Comparison of ENCODE assay signal across 14 cellular contexts in genomic region chr2:127619191-127619590, GRCh38. TPM values are rescaled to one million over a fixed set of nuclear protein-coding genes. Genes with fewer than 3 reads are reported as not detected.
"Had no signal": no experiment of that assay in that cellular context is flagged by ENCODE, and none has a peak within 500 bp of the region (broad histone marks: within the 10 kb centered on the region; RNA-seq: fewer than 3 reads in every experiment).

No MANE protein-coding gene starts in this region.

- H3K4me3 Mint-ChIP-seq: activated CD8-positive, alpha-beta T cell treated with anti-CD3 and anti-CD28 coated beads, Interleukin-2, amount 10 ng/mL, durations not matched to agents 7 days and 5 days had no signal

- H3K4me3 ChIP-seq: adrenal gland, heart right ventricle, left ventricle myocardium inferior, thyroid gland had no signal

- H3K9me3 ChIP-seq: adrenal gland, heart right ventricle, left ventricle myocardium inferior, thyroid gland had no signal

- H3K27ac Mint-ChIP-seq: activated CD8-positive, alpha-beta T cell treated with anti-CD3 and anti-CD28 coated beads, Interleukin-2, amount 10 ng/mL, durations not matched to agents 7 days and 5 days had no signal

- H3K27me3 ChIP-seq: adrenal gland, thyroid gland had no signal

- H3K36me3 ChIP-seq: adrenal gland, heart right ventricle, left ventricle myocardium inferior, thyroid gland had no signal

- DNase-seq: activated CD8-positive, alpha-beta T cell treated with anti-CD3 and anti-CD28 coated beads, Interleukin-2, amount 10 ng/mL, durations not matched to agents 7 days and 5 days; activated naive CD4-positive, alpha-beta T cell treated with anti-CD3 and anti-CD28 coated beads, Interleukin-2, amount 50 U/mL, for 16 hours; caudate nucleus; cortex of kidney; effector CD8-positive, alpha-beta T cell; left ventricle myocardium inferior; stimulated activated CD4-positive, alpha-beta T cell treated with anti-CD3 and anti-CD28 coated beads, Interleukin-4, amount 100 ng/mL, for 4 hours; thyroid gland had no signal

- H3K27ac ChIP-seq: adrenal gland, heart right ventricle, left ventricle myocardium inferior, parathyroid adenoma, thyroid gland had no signal

- ATAC-seq: activated CD8-positive, alpha-beta T cell treated with anti-CD3 and anti-CD28 coated beads, Interleukin-2, amount 10 ng/mL, durations not matched to agents 7 days and 5 days; heart right ventricle had no signal

- H3K4me1 ChIP-seq: adrenal gland, heart right ventricle, left ventricle myocardium inferior, parathyroid adenoma, thyroid gland had no signal

RNA-seq across cellular contexts. Expression of gene GPR17, which starts 26.8 kb away (rescaled TPM):
- total RNA-seq: activated CD8-positive, alpha-beta T cell treated with anti-CD3 and anti-CD28 coated beads, Interleukin-2, amount 10 ng/mL, durations not matched to agents 7 days and 5 days; fibroblast of lung; renal cortical epithelial cell; T-helper 2 cell treated with Interferon-gamma antibody and Interleukin-4, amounts not matched to agents 100 ng/mL and 5 ng/mL, for 36 hours; thyroid gland had no signal
- polyA plus RNA-seq: fibroblast of lung had no signal
